ENCODE assay signal across 2 cellular contexts in the genomic region with DNA sequence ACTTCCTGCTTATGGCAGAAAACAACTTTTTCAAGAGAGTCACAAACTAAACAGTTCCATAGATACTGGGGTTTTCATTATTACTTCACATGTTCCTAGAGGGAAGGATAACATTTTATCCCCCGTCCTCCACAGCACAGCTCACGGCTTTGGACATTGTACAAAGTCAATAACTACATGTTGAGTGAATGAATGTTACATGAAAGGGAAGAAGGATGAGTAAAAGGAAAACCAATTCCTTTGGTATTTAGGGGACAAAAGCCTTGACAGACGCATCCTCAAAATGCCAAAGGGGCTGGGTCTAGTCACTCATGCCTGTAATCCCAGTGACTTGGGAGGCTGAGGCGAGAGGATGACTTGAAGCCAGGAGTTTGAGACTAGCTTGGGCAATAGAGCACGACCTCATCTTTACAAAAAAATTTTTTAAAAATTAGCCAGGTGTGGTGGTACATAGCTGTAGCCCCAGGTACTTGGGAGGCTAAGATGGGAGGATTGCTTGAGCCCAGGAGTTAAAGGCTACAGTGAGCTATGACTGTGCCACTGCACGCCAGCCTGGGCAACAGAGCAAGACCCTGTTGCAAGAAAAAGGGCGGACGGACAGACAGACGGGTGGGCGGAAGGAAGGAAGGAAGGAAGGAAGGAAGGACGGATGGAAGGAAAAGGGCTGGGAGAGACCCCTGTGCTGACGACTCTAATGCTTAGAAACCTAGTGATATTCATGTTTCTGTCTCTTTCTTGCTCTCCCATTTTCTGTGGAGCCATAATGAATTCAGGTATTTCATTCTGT.
TF ChIP-seq lines count a peak whose summit lies in the region.

No MANE protein-coding gene starts in this region.

TF ChIP-seq in liver, 16 proteins besides CTCF, POLR2A, EP300 and RAD21:
- no peak for TF ChIP-seq SP1 (IDR thresholded peaks at IDR 0.05)
- TF ChIP-seq EGR1 (IDR thresholded peaks at IDR 0.05; ENCODE audit: low read depth in 2 of 2), result no peak
- TF ChIP-seq HNF4A (conservative IDR thresholded peaks at IDR 0.05), result no peak
- TF ChIP-seq, protein P1, sequence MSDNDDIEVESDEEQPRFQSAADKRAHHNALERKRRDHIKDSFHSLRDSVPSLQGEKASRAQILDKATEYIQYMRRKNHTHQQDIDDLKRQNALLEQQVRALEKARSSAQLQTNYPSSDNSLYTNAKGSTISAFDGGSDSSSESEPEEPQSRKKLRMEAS (IDR thresholded peaks at IDR 0.05), result no peak
- no peak for TF ChIP-seq RXRA (IDR thresholded peaks at IDR 0.05)
- no peak for TF ChIP-seq HNF4G (IDR thresholded peaks at IDR 0.05)
- TF ChIP-seq FOXA2 (IDR thresholded peaks at IDR 0.05), result no peak
- no peak for TF ChIP-seq TAF1 (conservative IDR thresholded peaks at IDR 0.05)
- no peak for TF ChIP-seq FOXA1 (IDR thresholded peaks at IDR 0.05)
- TF ChIP-seq NR2F2 (IDR thresholded peaks at IDR 0.05), result no peak
- TF ChIP-seq, protein P2, sequence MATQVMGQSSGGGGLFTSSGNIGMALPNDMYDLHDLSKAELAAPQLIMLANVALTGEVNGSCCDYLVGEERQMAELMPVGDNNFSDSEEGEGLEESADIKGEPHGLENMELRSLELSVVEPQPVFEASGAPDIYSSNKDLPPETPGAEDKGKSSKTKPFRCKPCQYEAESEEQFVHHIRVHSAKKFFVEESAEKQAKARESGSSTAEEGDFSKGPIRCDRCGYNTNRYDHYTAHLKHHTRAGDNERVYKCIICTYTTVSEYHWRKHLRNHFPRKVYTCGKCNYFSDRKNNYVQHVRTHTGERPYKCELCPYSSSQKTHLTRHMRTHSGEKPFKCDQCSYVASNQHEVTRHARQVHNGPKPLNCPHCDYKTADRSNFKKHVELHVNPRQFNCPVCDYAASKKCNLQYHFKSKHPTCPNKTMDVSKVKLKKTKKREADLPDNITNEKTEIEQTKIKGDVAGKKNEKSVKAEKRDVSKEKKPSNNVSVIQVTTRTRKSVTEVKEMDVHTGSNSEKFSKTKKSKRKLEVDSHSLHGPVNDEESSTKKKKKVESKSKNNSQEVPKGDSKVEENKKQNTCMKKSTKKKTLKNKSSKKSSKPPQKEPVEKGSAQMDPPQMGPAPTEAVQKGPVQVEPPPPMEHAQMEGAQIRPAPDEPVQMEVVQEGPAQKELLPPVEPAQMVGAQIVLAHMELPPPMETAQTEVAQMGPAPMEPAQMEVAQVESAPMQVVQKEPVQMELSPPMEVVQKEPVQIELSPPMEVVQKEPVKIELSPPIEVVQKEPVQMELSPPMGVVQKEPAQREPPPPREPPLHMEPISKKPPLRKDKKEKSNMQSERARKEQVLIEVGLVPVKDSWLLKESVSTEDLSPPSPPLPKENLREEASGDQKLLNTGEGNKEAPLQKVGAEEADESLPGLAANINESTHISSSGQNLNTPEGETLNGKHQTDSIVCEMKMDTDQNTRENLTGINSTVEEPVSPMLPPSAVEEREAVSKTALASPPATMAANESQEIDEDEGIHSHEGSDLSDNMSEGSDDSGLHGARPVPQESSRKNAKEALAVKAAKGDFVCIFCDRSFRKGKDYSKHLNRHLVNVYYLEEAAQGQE (IDR thresholded peaks at IDR 0.05), result no peak
- TF ChIP-seq, protein P3, sequence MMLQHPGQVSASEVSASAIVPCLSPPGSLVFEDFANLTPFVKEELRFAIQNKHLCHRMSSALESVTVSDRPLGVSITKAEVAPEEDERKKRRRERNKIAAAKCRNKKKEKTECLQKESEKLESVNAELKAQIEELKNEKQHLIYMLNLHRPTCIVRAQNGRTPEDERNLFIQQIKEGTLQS (IDR thresholded peaks at IDR 0.05), result no peak

TF ChIP-seq in HepG2, 621 proteins besides CTCF, POLR2A, EP300 and RAD21:
- no peak for TF ChIP-seq ZNF761 (CRISPR knock-in tag; conservative IDR thresholded peaks at IDR 0.05)
